ENCODE assay signal across 8 cellular contexts in genomic region chr17:75693500-75694481, GRCh38. TPM values are rescaled to one million over a fixed set of nuclear protein-coding genes. Genes with fewer than 3 reads are reported as not detected.
DNase-seq lines count a peak whose midpoint lies in the region; ATAC-seq and TF ChIP-seq lines count a peak whose summit lies in the region.

No MANE protein-coding gene starts in this region.

- H3K36me3 ChIP-seq in GM23338 (ENCODE audit: insufficient read depth) (no peaks in the 10 kb centered on the region; the same call in 1 of the 2 replicates), heart right ventricle (peaks cover 0 to 79% (median 4%) of the 10 kb centered on the region in 9 donors)

- H3F3A ChIP-seq in GM23338 (replicated peaks; ENCODE audit: low read depth), result no peaks in the 10 kb centered on the region

- peaks cover 8% of the 10 kb centered on the region for H4K20me1 ChIP-seq in GM23338 (replicated peaks; ENCODE audit: insufficient read depth)

- intact Hi-C loops in heart right ventricle (cut with DNase I), result loop anchor here in 2 of 10 donors (5.0 to 10.0 kb wide), 2 partner anchors 39 to 59 kb away; partner anchors contain the start of gene SMIM5 (in 1 of the 2)
- intact Hi-C loops in sciatic nerve (cut with DNase I), result no loop called here

- H2AFZ ChIP-seq in GM23338, result no peak overlapping the region

- DNase-seq in GM23338 (ENCODE audit: low spot score) (peak; percentile 15), heart right ventricle (peak; percentile 76 to 78), sciatic nerve (ENCODE audit: low spot score) (peak; percentile 89), SIG-M5 (lab: John Stamatoyannopoulos, UW) (no peak), GDM1 (lab: John Stamatoyannopoulos, UW) (no peak)
- no peak for DNase-seq in effector CD8-positive, alpha-beta T cell (lab: John Stamatoyannopoulos, UW)

- H3K27ac ChIP-seq in GM23338 (ENCODE audit: low read depth) (no peak overlapping the region), VCaP (peak overlapping the region; percentile 76), heart right ventricle (peak overlapping the region; percentile 58 to 97 (median 85))

- H3K27me3 Mint-ChIP-seq in GM23338 (ENCODE audit: insufficient read depth, low read depth, poor library complexity), result peaks cover 18% of the 10 kb centered on the region

- H3K79me2 ChIP-seq in GM23338 (replicated peaks; ENCODE audit: insufficient read depth), result peaks cover 31% of the 10 kb centered on the region

- TF ChIP-seq CTCF in GM23338 (conservative IDR thresholded peaks at IDR 0.05; ENCODE audit: low read depth in 2 of 2), result no peak
- TF ChIP-seq CTCF in VCaP (conservative IDR thresholded peaks at IDR 0.05), result peak; percentile 36
- TF ChIP-seq CTCF in heart right ventricle (IDR thresholded peaks at IDR 0.05), result peak in 1 of 9 donors; percentile 29

- ATAC-seq in GM23338 (peak; percentile 78), heart right ventricle (peak; percentile 73 to 91 (median 85)), sciatic nerve (peak; percentile 73), HG02678 (IDR thresholded peaks at IDR 0.05; ENCODE audit: unreplicated experiment) (no peak)

- no peak overlapping the region for H3K4me3 Mint-ChIP-seq in GM23338

- H3K9me2 ChIP-seq in GM23338 (ENCODE audit: insufficient read depth), result no peaks in the 10 kb centered on the region

- H3K4me3 ChIP-seq in GM23338 (no peak overlapping the region), heart right ventricle (no peak overlapping the region)

- H3K27me3 ChIP-seq in GM23338 (ENCODE audit: insufficient read depth) (no peaks in the 10 kb centered on the region), heart right ventricle (no peaks in the 10 kb centered on the region)

- H3K4me1 ChIP-seq in GM23338 (ENCODE audit: insufficient read depth) (no peaks in the 10 kb centered on the region), heart right ventricle (peaks cover 18 to 97% (median 71%) of the 10 kb centered on the region in 9 donors)

- no peaks in the 10 kb centered on the region for H3K9me3 ChIP-seq in heart right ventricle

- 56 to 59% methylated on average over 19 of the region's 19 CpGs for WGBS in heart right ventricle, 2 donors

- H3K4me1 Mint-ChIP-seq in GM23338, result peaks cover 24% of the 10 kb centered on the region

- no peak overlapping the region for H3K4me2 ChIP-seq in GM23338

- H3K27ac Mint-ChIP-seq in GM23338, result peak overlapping the region; percentile 74

- H3K9me3 Mint-ChIP-seq in GM23338, result no peaks in the 10 kb centered on the region

- H3K36me3 Mint-ChIP-seq in GM23338 (ENCODE audit: low read depth), result peaks cover 22% of the 10 kb centered on the region

TF ChIP-seq in GM23338, 12 proteins besides CTCF, POLR2A, EP300 and RAD21:
- TF ChIP-seq ZNF331 (CRISPR knock-in tag; IDR thresholded peaks at IDR 0.05; ENCODE audit: low read depth) (no peak), POLR2AphosphoS5 (IDR thresholded peaks at IDR 0.05; ENCODE audit: low read depth) (no peak), NANOG (IDR thresholded peaks at IDR 0.05; ENCODE audit: borderline replicate concordance) (no peak)

RNA-seq across cellular contexts. Expression of gene SAP30BP, which starts 26.7 kb away (rescaled TPM):
- 44.9 and 60.9 TPM in 2 replicates for total RNA-seq in GM23338 (2014; rRNA removed; shearing (Covaris generic))
- 95.0 and 97.9 TPM in 2 replicates for polyA plus RNA-seq in GM23338 (2016; fragmentation: Nextera tagmentation; extraction: Ambion mirVana)
- total RNA-seq in heart right ventricle, result 10 to 100 TPM; 41.7 to 64.4 (median 55.8) TPM
- 100 to 1,000 TPM in 1 of 2 donors, 10 to 100 TPM in 1; 78.4 to 115 TPM for polyA plus RNA-seq in heart right ventricle
- 107 TPM for total RNA-seq in sciatic nerve

RNA-seq across cellular contexts. Expression of gene RECQL5, which starts 26.8 kb away (rescaled TPM):
- 23.3 and 24.5 TPM in 2 replicates for total RNA-seq in GM23338 (2014; rRNA removed; shearing (Covaris generic))
- 19.9 and 20.0 TPM in 2 replicates for polyA plus RNA-seq in GM23338 (2016; fragmentation: Nextera tagmentation; extraction: Ambion mirVana)
- total RNA-seq in heart right ventricle, result 10 to 100 TPM in 8 of 10 donors, 1 to 10 TPM in 2; 9.2 to 14.4 (median 10.7) TPM
- polyA plus RNA-seq in heart right ventricle, result 10 to 100 TPM in 1 of 2 donors, 1 to 10 TPM in 1; 6.3 to 32.1 TPM
- 35.2 TPM for total RNA-seq in sciatic nerve

RNA-seq across cellular contexts. Expression of gene ITGB4, which starts 27.5 kb away (rescaled TPM):
- 9.7 and 10.3 TPM in 2 replicates for total RNA-seq in GM23338 (2014; rRNA removed; shearing (Covaris generic))
- polyA plus RNA-seq in GM23338 (2016; fragmentation: Nextera tagmentation; extraction: Ambion mirVana), result 4.2 and 6.1 TPM in 2 replicates
- 10 to 100 TPM in 2 of 10 donors, 1 to 10 TPM in 8; 4.7 to 11.3 (median 9.0) TPM for total RNA-seq in heart right ventricle
- polyA plus RNA-seq in heart right ventricle, result 10 to 100 TPM in 1 of 2 donors, 1 to 10 TPM in 1; 4.6 to 17.0 TPM
- 469 TPM for total RNA-seq in sciatic nerve

Comparison
In these comparisons a context has a peak if more than half of its experiments do, and no peak if none do; other contexts are left out.
1. DNase-seq: peak in GM23338 (single experiment), heart right ventricle (2 of 2) and sciatic nerve (single experiment); none in effector CD8-positive, alpha-beta T cell (single experiment), SIG-M5 (single experiment) and GDM1 (single experiment).
2. RNA of gene ITGB4, which starts 27.5 kb away (total RNA-seq): 469 TPM in sciatic nerve (single experiment); 9.7 to 10.3 TPM in GM23338 and 4.7 to 11.3 TPM in heart right ventricle; every median in the first group is over 10 times any median in the second.